In genomic region chr3:188106006-188106405, GRCh38 we compare ENCODE assay signal across 1 cellular context.
TF ChIP-seq lines count a peak whose summit lies in the region.

No MANE protein-coding gene starts in this region.

TF ChIP-seq in HepG2, 621 proteins besides CTCF, POLR2A, EP300 and RAD21 (continued from another document and continues in another):
- TF ChIP-seq DPF2 (CRISPR knock-in tag; IDR thresholded peaks at IDR 0.05; ENCODE audit: borderline replicate concordance, low read depth) (no peak), KLF15 (CRISPR knock-in tag; IDR thresholded peaks at IDR 0.05; ENCODE audit: borderline replicate concordance) (no peak), ZNF460 (CRISPR knock-in tag; IDR thresholded peaks at IDR 0.05; ENCODE audit: borderline replicate concordance) (no peak), ZNF674 (CRISPR knock-in tag; IDR thresholded peaks at IDR 0.05; ENCODE audit: low read depth) (no peak), SMAD1 (CRISPR knock-in tag; IDR thresholded peaks at IDR 0.05; ENCODE audit: borderline replicate concordance, low read depth) (no peak), ZNF335 (CRISPR knock-in tag; IDR thresholded peaks at IDR 0.05) (no peak), HOXA5 (CRISPR knock-in tag; IDR thresholded peaks at IDR 0.05) (no peak), MYNN (CRISPR knock-in tag; IDR thresholded peaks at IDR 0.05; ENCODE audit: low read depth) (no peak), MAFG (CRISPR knock-in tag; IDR thresholded peaks at IDR 0.05) (no peak), PHF5A (CRISPR knock-in tag; IDR thresholded peaks at IDR 0.05; ENCODE audit: low read depth, unreplicated experiment) (no peak), ZNF451 (CRISPR knock-in tag; IDR thresholded peaks at IDR 0.05) (no peak), BORCS8-MEF2B (CRISPR knock-in tag; IDR thresholded peaks at IDR 0.05) (no peak), ZNF598 (CRISPR knock-in tag; IDR thresholded peaks at IDR 0.05; ENCODE audit: borderline replicate concordance) (no peak), IRF2 (CRISPR knock-in tag; IDR thresholded peaks at IDR 0.05) (peak; percentile 45; the same call in 1 of the 2 replicates), DR1 (CRISPR knock-in tag; IDR thresholded peaks at IDR 0.05) (no peak), RNF2 (conservative IDR thresholded peaks at IDR 0.05; ENCODE audit: low read depth) (no peak), ZNF138 (CRISPR knock-in tag; IDR thresholded peaks at IDR 0.05; ENCODE audit: low read depth) (no peak), BRF2 (CRISPR knock-in tag; IDR thresholded peaks at IDR 0.05) (no peak), MED1 (CRISPR knock-in tag; IDR thresholded peaks at IDR 0.05) (no peak), MZF1 (CRISPR knock-in tag; IDR thresholded peaks at IDR 0.05; ENCODE audit: borderline replicate concordance) (no peak), RARG (CRISPR knock-in tag; IDR thresholded peaks at IDR 0.05; ENCODE audit: low read depth) (no peak), GMEB1 (CRISPR knock-in tag; IDR thresholded peaks at IDR 0.05; ENCODE audit: borderline replicate concordance) (no peak), GLMP (CRISPR knock-in tag; IDR thresholded peaks at IDR 0.05; ENCODE audit: borderline replicate concordance) (no peak), HNF1B (CRISPR knock-in tag; IDR thresholded peaks at IDR 0.05) (no peak), MLX (CRISPR knock-in tag; IDR thresholded peaks at IDR 0.05) (no peak), ZNF256 (CRISPR knock-in tag; conservative IDR thresholded peaks at IDR 0.05) (no peak), NFATC3 (CRISPR knock-in tag; IDR thresholded peaks at IDR 0.05) (no peak), SOX6 (IDR thresholded peaks at IDR 0.05) (no peak), SOX6 (CRISPR knock-in tag; IDR thresholded peaks at IDR 0.05) (peak; percentile 47), ZNF33B (CRISPR knock-in tag; IDR thresholded peaks at IDR 0.05) (no peak), ZNF468 (CRISPR knock-in tag; IDR thresholded peaks at IDR 0.05) (no peak), RFX1 (IDR thresholded peaks at IDR 0.05) (no peak), FOXM1 (CRISPR knock-in tag; IDR thresholded peaks at IDR 0.05) (no peak), REPIN1 (CRISPR knock-in tag; IDR thresholded peaks at IDR 0.05; ENCODE audit: borderline replicate concordance, low read depth) (no peak), RAD51 (IDR thresholded peaks at IDR 0.05; ENCODE audit: borderline replicate concordance) (no peak), ZNF263 (CRISPR knock-in tag; IDR thresholded peaks at IDR 0.05) (no peak), FOXA3 (CRISPR knock-in tag; IDR thresholded peaks at IDR 0.05) (peak; percentile 68), NR2C2 (CRISPR knock-in tag; IDR thresholded peaks at IDR 0.05; ENCODE audit: borderline replicate concordance) (no peak), SMARCC2 (IDR thresholded peaks at IDR 0.05) (no peak), ZNF776 (CRISPR knock-in tag; IDR thresholded peaks at IDR 0.05) (no peak), ATM (IDR thresholded peaks at IDR 0.05; ENCODE audit: borderline replicate concordance) (no peak), KDM5B (CRISPR knock-in tag; IDR thresholded peaks at IDR 0.05; ENCODE audit: borderline replicate concordance) (no peak), HES4 (CRISPR knock-in tag; IDR thresholded peaks at IDR 0.05; ENCODE audit: borderline replicate concordance) (no peak), ELF3 (CRISPR knock-in tag; IDR thresholded peaks at IDR 0.05) (peak; percentile 32; the same call in 1 of the 2 replicates), CEBPB (IDR thresholded peaks at IDR 0.05; ENCODE audit: borderline replicate concordance, low read depth, low read length) (peak; percentile 13; the same call in 1 of the 2 replicates), ZNF292 (CRISPR knock-in tag; IDR thresholded peaks at IDR 0.05; ENCODE audit: borderline replicate concordance, low read depth) (no peak), ZBTB49 (CRISPR knock-in tag; IDR thresholded peaks at IDR 0.05; ENCODE audit: borderline replicate concordance) (no peak), ZNF567 (CRISPR knock-in tag; IDR thresholded peaks at IDR 0.05; ENCODE audit: borderline replicate concordance) (no peak), ZNF367 (CRISPR knock-in tag; IDR thresholded peaks at IDR 0.05; ENCODE audit: borderline replicate concordance) (no peak), FOSL1 (CRISPR knock-in tag; IDR thresholded peaks at IDR 0.05; ENCODE audit: borderline replicate concordance) (no peak), ZNF766 (CRISPR knock-in tag; IDR thresholded peaks at IDR 0.05; ENCODE audit: borderline replicate concordance) (no peak), HDAC2 (CRISPR knock-in tag; IDR thresholded peaks at IDR 0.05) (peak; percentile 27; the same call in 1 of the 2 replicates), SMAD3 (CRISPR knock-in tag; IDR thresholded peaks at IDR 0.05) (no peak), ZNF337 (CRISPR knock-in tag; IDR thresholded peaks at IDR 0.05; ENCODE audit: borderline replicate concordance, low read depth) (no peak), ETV6 (CRISPR knock-in tag; conservative IDR thresholded peaks at IDR 0.05) (no peak), ZKSCAN1 (IDR thresholded peaks at IDR 0.05; ENCODE audit: low read length) (no peak)
- TF ChIP-seq, protein P1, sequence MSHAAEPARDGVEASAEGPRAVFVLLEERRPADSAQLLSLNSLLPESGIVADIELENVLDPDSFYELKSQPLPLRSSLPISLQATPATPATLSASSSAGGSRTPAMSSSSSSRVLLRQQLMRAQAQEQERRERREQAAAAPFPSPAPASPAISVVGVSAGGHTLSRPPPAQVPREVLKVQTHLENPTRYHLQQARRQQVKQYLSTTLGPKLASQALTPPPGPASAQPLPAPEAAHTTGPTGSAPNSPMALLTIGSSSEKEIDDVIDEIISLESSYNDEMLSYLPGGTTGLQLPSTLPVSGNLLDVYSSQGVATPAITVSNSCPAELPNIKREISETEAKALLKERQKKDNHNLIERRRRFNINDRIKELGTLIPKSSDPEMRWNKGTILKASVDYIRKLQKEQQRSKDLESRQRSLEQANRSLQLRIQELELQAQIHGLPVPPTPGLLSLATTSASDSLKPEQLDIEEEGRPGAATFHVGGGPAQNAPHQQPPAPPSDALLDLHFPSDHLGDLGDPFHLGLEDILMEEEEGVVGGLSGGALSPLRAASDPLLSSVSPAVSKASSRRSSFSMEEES (CRISPR knock-in tag; IDR thresholded peaks at IDR 0.05): no peak
- TF ChIP-seq, protein P2, sequence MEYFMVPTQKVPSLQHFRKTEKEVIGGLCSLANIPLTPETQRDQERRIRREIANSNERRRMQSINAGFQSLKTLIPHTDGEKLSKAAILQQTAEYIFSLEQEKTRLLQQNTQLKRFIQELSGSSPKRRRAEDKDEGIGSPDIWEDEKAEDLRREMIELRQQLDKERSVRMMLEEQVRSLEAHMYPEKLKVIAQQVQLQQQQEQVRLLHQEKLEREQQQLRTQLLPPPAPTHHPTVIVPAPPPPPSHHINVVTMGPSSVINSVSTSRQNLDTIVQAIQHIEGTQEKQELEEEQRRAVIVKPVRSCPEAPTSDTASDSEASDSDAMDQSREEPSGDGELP (IDR thresholded peaks at IDR 0.05; ENCODE audit: borderline replicate concordance, low read depth): peak; percentile 16; the same call in 1 of the 2 replicates
- TF ChIP-seq, protein P3, sequence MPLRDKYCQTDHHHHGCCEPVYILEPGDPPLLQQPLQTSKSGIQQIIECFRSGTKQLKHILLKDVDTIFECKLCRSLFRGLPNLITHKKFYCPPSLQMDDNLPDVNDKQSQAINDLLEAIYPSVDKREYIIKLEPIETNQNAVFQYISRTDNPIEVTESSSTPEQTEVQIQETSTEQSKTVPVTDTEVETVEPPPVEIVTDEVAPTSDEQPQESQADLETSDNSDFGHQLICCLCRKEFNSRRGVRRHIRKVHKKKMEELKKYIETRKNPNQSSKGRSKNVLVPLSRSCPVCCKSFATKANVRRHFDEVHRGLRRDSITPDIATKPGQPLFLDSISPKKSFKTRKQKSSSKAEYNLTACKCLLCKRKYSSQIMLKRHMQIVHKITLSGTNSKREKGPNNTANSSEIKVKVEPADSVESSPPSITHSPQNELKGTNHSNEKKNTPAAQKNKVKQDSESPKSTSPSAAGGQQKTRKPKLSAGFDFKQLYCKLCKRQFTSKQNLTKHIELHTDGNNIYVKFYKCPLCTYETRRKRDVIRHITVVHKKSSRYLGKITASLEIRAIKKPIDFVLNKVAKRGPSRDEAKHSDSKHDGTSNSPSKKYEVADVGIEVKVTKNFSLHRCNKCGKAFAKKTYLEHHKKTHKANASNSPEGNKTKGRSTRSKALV (CRISPR knock-in tag; IDR thresholded peaks at IDR 0.05): no peak
- TF ChIP-seq, protein P4, sequence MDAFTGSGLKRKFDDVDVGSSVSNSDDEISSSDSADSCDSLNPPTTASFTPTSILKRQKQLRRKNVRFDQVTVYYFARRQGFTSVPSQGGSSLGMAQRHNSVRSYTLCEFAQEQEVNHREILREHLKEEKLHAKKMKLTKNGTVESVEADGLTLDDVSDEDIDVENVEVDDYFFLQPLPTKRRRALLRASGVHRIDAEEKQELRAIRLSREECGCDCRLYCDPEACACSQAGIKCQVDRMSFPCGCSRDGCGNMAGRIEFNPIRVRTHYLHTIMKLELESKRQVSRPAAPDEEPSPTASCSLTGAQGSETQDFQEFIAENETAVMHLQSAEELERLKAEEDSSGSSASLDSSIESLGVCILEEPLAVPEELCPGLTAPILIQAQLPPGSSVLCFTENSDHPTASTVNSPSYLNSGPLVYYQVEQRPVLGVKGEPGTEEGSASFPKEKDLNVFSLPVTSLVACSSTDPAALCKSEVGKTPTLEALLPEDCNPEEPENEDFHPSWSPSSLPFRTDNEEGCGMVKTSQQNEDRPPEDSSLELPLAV (CRISPR knock-in tag; conservative IDR thresholded peaks at IDR 0.05; ENCODE audit: low read depth): no peak
